21 cellular contexts compared by ENCODE assay signal in the genomic region with DNA sequence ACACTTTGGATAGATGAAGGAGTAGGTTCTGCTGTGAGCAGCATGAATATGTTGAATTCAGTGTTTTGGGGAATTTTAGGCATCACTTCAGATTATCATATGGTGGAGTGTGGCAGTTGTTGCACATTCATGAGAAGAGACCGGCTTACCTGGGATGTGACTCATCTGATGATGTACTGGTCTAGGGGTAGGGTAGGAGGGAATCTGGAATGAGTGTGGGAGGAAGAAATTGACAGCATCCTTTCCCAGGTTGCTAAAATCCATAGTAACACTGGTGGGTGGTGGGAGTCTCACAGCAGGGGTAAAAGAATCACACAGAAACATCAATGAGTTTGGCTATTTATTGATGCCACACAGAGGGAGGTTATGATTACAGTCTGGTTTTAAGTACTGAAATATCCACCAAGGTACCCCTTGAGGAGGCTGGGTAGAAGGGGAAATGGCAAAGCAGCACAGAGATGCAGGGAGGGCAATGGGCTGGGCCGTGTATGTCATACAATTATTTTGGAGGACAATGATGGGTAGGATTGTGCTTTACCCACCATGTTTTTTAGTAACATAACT.
"Had no signal": no experiment of that assay in that cellular context is flagged by ENCODE, and none has a peak within 500 bp of the region (broad histone marks: within the 10 kb centered on the region; RNA-seq: fewer than 3 reads in every experiment).

No MANE protein-coding gene starts in this region.

- H3K4me3 ChIP-seq: esophagus squamous epithelium, hepatocyte, left ventricle myocardium inferior, lower lobe of right lung, prostate gland, right lobe of liver, tibial artery, upper lobe of left lung, vagina had no signal

- H3K27ac ChIP-seq: epithelial cell of prostate, esophagus squamous epithelium, hepatocyte, left ventricle myocardium inferior, lower lobe of right lung, parathyroid adenoma, prostate gland, right lobe of liver, tibial artery, upper lobe of left lung, vagina had no signal

- H2AFZ ChIP-seq: hepatocyte, parathyroid adenoma had no signal

- H3K9me3 ChIP-seq: esophagus squamous epithelium, left ventricle myocardium inferior, lower lobe of right lung, prostate gland, right lobe of liver, tibial artery, upper lobe of left lung, vagina had no signal

- H3K36me3 ChIP-seq: esophagus squamous epithelium, left ventricle myocardium inferior, prostate gland, right lobe of liver, tibial artery, upper lobe of left lung, vagina had no signal

- H3K4me2 ChIP-seq: hepatocyte had no signal

- H3K79me2 ChIP-seq: hepatocyte, parathyroid adenoma had no signal

- H3K4me1 ChIP-seq: esophagus squamous epithelium, left ventricle myocardium inferior, lower lobe of right lung, parathyroid adenoma, prostate gland, right lobe of liver, tibial artery, upper lobe of left lung, vagina had no signal

- H3K27me3 ChIP-seq: esophagus squamous epithelium, hepatocyte, right lobe of liver, tibial artery, upper lobe of left lung, vagina had no signal

- DNase-seq: effector memory CD4-positive, alpha-beta T cell; esophagus squamous epithelium; foreskin fibroblast; kidney; left cardiac atrium; left ventricle myocardium inferior; lower lobe of right lung; mesenchymal stem cell; midbrain; occipital lobe; retina; right lobe of liver; stimulated activated CD4-positive, alpha-beta T cell treated with anti-CD3 and anti-CD28 coated beads, Interleukin-4, amount 100 ng/mL, for 1 hour; stimulated activated CD8-positive, alpha-beta memory T cell treated with anti-CD3 and anti-CD28 coated beads, Interleukin-4, amount 100 ng/mL, for 48 hours; tibial artery; upper lobe of left lung had no signal

- H3K9ac ChIP-seq: parathyroid adenoma had no signal
